In genomic region chr17:40963838-40964237, GRCh38 we compare ENCODE assay signal across 9 cellular contexts. TPM values are rescaled to one million over a fixed set of nuclear protein-coding genes. Genes with fewer than 3 reads are reported as not detected.
DNase-seq lines count a peak whose midpoint lies in the region; FAIRE-seq and TF ChIP-seq lines count a peak whose summit lies in the region.
"Had no signal": no experiment of that assay in that cellular context is flagged by ENCODE, and none has a peak within 500 bp of the region (broad histone marks: within the 10 kb centered on the region; RNA-seq: fewer than 3 reads in every experiment).

No MANE protein-coding gene starts in this region.

- H3K27me3 ChIP-seq in SU-DHL-6 (ENCODE audit: low read length) = no peaks in the 10 kb centered on the region

- TF ChIP-seq CTCF in AG04449 (IDR thresholded peaks at IDR 0.05; ENCODE audit: insufficient read depth, low read length, missing control alignments) (peak; percentile 33), GM13976 (IDR thresholded peaks at IDR 0.05; ENCODE audit: borderline replicate concordance, control extremely low read depth, extremely low read depth, insufficient read depth, missing control alignments) (peak; percentile 16), SU-DHL-6 (IDR thresholded peaks at IDR 0.05; ENCODE audit: insufficient read depth, low read length, poor library complexity, severe bottlenecking) (peak; percentile 56), kidney (IDR thresholded peaks at IDR 0.05; ENCODE audit: borderline replicate concordance, extremely low read depth, insufficient read depth) (peak; percentile 58)

- in situ Hi-C loops in GM13976 (cut with MboI; ENCODE audit: low sequenced_read_pairs, unreplicated experiment) = no loop called here

- H3K79me2 ChIP-seq in SU-DHL-6 (ENCODE audit: insufficient read depth, low read length) = no peaks in the 10 kb centered on the region

- POLR2A ChIA-PET in AG04449 (lab: Yijun Ruan, JAX) = no interaction called here

- no peaks in the 10 kb centered on the region for H3K4me1 ChIP-seq in kidney (ENCODE audit: control insufficient read depth in 1 of 2, insufficient read depth in 1 of 2, low read depth in 1 of 2, low read length in 2 of 2)

- peak; percentile 15 for FAIRE-seq in kidney (lab: Jason Lieb, UNC)

- no peaks in the 10 kb centered on the region for H3K9me2 ChIP-seq in SU-DHL-6 (replicated peaks; ENCODE audit: insufficient read depth, low read length)

- H3K9me3 ChIP-seq in SU-DHL-6 (ENCODE audit: insufficient read depth, low read length) (no peaks in the 10 kb centered on the region), kidney (ENCODE audit: control insufficient read depth in 1 of 2, low read length in 2 of 2) (no peaks in the 10 kb centered on the region)

- CTCF ChIA-PET in AG04449 (lab: Yijun Ruan, JAX) = interaction anchor here (0.8 to 1.6 kb wide), 6 partner anchors 13 to 685 kb away, joined by 3 read pairs; no protein-coding TSS in a partner anchor

- H3K9ac ChIP-seq in SU-DHL-6 (ENCODE audit: low read length) (no peak overlapping the region), kidney (ENCODE audit: low read length in 2 of 2) (no peak overlapping the region)

- peak overlapping the region; percentile 8 for H3K4me2 ChIP-seq in SU-DHL-6 (ENCODE audit: low read depth, low read length, poor library complexity, severe bottlenecking)

- no peak overlapping the region for H2AFZ ChIP-seq in SU-DHL-6 (ENCODE audit: low read depth, low read length, severe bottlenecking)

- H3K27ac ChIP-seq in SU-DHL-6 (ENCODE audit: low read depth, low read length) = no peak overlapping the region
- no peak overlapping the region for H3K27ac ChIP-seq in kidney (ENCODE audit: low read depth in 2 of 2, low read length in 2 of 2)
- H3K27ac ChIP-seq in substantia nigra (ENCODE audit: low read depth, low read length, poor library complexity, severe bottlenecking) = no peak overlapping the region

- intact Hi-C loops in kidney (cut with DNase I) = no loop called here

- H3K4me3 ChIP-seq in AG04449 (ENCODE audit: low read depth, low read length) = no peak overlapping the region
- H3K4me3 ChIP-seq in SU-DHL-6 (ENCODE audit: insufficient read depth, low read length, poor library complexity, severe bottlenecking) = no peak overlapping the region
- H3K4me3 ChIP-seq in kidney (ENCODE audit: low read length in 2 of 2) = no peak overlapping the region

- DNase-seq in AG04449 (ENCODE audit: low read depth, low spot score) (no peak), GM13976 (ENCODE audit: low spot score) (peak; percentile 32), kidney (no peak), GF-D8 (lab: John Stamatoyannopoulos, UW) (no peak), C1 segment of cervical spinal cord (lab: John Stamatoyannopoulos, UW) (no peak), substantia nigra (lab: John Stamatoyannopoulos, UW) (no peak)
- DNase-seq in stimulated activated CD4-positive, alpha-beta T cell treated with anti-CD3 and anti-CD28 coated beads, Interleukin-4, amount 100 ng/mL, for 24 hours = no peak

- no peaks in the 10 kb centered on the region for H3K36me3 ChIP-seq in SU-DHL-6 (ENCODE audit: low read length)
- no peaks in the 10 kb centered on the region for H3K36me3 ChIP-seq in kidney (ENCODE audit: control insufficient read depth in 1 of 2, insufficient read depth in 2 of 2, low read length in 2 of 2)

- H4K20me1 ChIP-seq in SU-DHL-6 (ENCODE audit: low read depth, low read length) = no peaks in the 10 kb centered on the region

- no peaks in the 10 kb centered on the region for H3F3A ChIP-seq in SU-DHL-6 (ENCODE audit: insufficient read depth)

RNA-seq across cellular contexts. Expression of gene KRT39, which starts 2.9 kb away (rescaled TPM):
- not detected for total RNA-seq in kidney
- polyA plus RNA-seq in kidney (ENCODE audit: insufficient read depth, low read depth, low replicate concordance) = not detected
- total RNA-seq: urinary bladder had no signal
- polyA plus RNA-seq: urinary bladder had no signal

RNA-seq across cellular contexts. Expression of gene KRT40, which starts 20.3 kb away (rescaled TPM):
- total RNA-seq in kidney = not detected
- polyA plus RNA-seq in kidney (ENCODE audit: insufficient read depth, low read depth, low replicate concordance) = not detected
- total RNA-seq: urinary bladder had no signal
- polyA plus RNA-seq: urinary bladder had no signal

RNA-seq across cellular contexts. Expression of gene KRT23, which starts 26.4 kb away (rescaled TPM):
- total RNA-seq in kidney = 4.2 TPM
- 2.2 TPM for polyA plus RNA-seq in kidney (ENCODE audit: insufficient read depth, low read depth, low replicate concordance)

RNA-seq across cellular contexts. Expression of gene KRTAP3-3, which starts 30.1 kb away (rescaled TPM):
- total RNA-seq in kidney = not detected
- not detected for polyA plus RNA-seq in kidney (ENCODE audit: insufficient read depth, low read depth, low replicate concordance)
- total RNA-seq: urinary bladder had no signal
- polyA plus RNA-seq: urinary bladder had no signal

RNA-seq across cellular contexts. Expression of gene KRTAP3-2, which starts 35.9 kb away (rescaled TPM):
- total RNA-seq in kidney = not detected
- polyA plus RNA-seq in kidney (ENCODE audit: insufficient read depth, low read depth, low replicate concordance) = not detected
- total RNA-seq: urinary bladder had no signal
- polyA plus RNA-seq: urinary bladder had no signal
